In genomic region chr4:176259330-176260090, GRCh38 we compare ENCODE assay signal across 15 cellular contexts. TPM values are rescaled to one million over a fixed set of nuclear protein-coding genes. Genes with fewer than 3 reads are reported as not detected.
DNase-seq lines count a peak whose midpoint lies in the region; ATAC-seq, FAIRE-seq and TF ChIP-seq lines count a peak whose summit lies in the region.
"Had no signal": no experiment of that assay in that cellular context is flagged by ENCODE, and none has a peak within 500 bp of the region (broad histone marks: within the 10 kb centered on the region; RNA-seq: fewer than 3 reads in every experiment).

No MANE protein-coding gene starts in this region.

- no peak for TF ChIP-seq POLR2A in right lobe of liver (IDR thresholded peaks at IDR 0.05)

- 71% methylated on average over 5 of the region's 5 CpGs for whole genome bisulfite sequencing in right lobe of liver (ENCODE audit: insufficient coverage, low coverage, low lambda C conversion rate, missing lambda C conversion rate)

- ATAC-seq in right lobe of liver (no peak), GM21515 (IDR thresholded peaks at IDR 0.05; ENCODE audit: unreplicated experiment) (no peak)
- ATAC-seq: activated CD8-positive, alpha-beta T cell treated with anti-CD3 and anti-CD28 coated beads for 36 hours had no signal

- H3K4me3 ChIP-seq in bronchial epithelial cell (ENCODE audit: low read depth, low read length), result no peak overlapping the region
- no peak overlapping the region for H3K4me3 ChIP-seq in right lobe of liver
- H3K4me3 ChIP-seq: esophagus squamous epithelium had no signal

- no peak overlapping the region for H3K27ac ChIP-seq in right lobe of liver

- intact Hi-C loops in right lobe of liver (cut with DNase I), result no loop called here

- no peaks in the 10 kb centered on the region for H3K27me3 ChIP-seq in bronchial epithelial cell (ENCODE audit: control insufficient read depth, insufficient read depth, low read length)
- no peaks in the 10 kb centered on the region for H3K27me3 ChIP-seq in right lobe of liver
- H3K27me3 ChIP-seq: esophagus squamous epithelium had no signal

- H3K4me1 ChIP-seq in right lobe of liver, result no peaks in the 10 kb centered on the region
- H3K4me1 ChIP-seq: esophagus squamous epithelium had no signal

- TF ChIP-seq CTCF in bronchial epithelial cell (IDR thresholded peaks at IDR 0.05; ENCODE audit: insufficient read depth, low read length, severe bottlenecking) (no peak), right lobe of liver (IDR thresholded peaks at IDR 0.05) (no peak)

- FAIRE-seq in bronchial epithelial cell (lab: Jason Lieb, UNC), result no peak

- H3K36me3 ChIP-seq in bronchial epithelial cell (ENCODE audit: control insufficient read depth, insufficient read depth, low read length) (no peaks in the 10 kb centered on the region), right lobe of liver (no peaks in the 10 kb centered on the region)
- H3K36me3 ChIP-seq: esophagus squamous epithelium had no signal

- H3K9me3 ChIP-seq in right lobe of liver, result no peaks in the 10 kb centered on the region
- H3K9me3 ChIP-seq: esophagus squamous epithelium had no signal

- DNase-seq in AG08396 (ENCODE audit: low spot score), result peak; percentile 26
- peak; percentile 50 for DNase-seq in HT1080 (ENCODE audit: low read depth)
- DNase-seq in bronchial epithelial cell (ENCODE audit: low read depth), result peak; percentile 52
- peak; percentile 64 for DNase-seq in myocyte (ENCODE audit: low read depth)
- no peak for DNase-seq in NCI-H2227 treated with DMSO at 0.1 percent for 48 hours (lab: John Stamatoyannopoulos, UW)
- DNase-seq in activated gamma-delta T cell (lab: John Stamatoyannopoulos, UW), result no peak
- no peak for DNase-seq in right lobe of liver
- DNase-seq: activated CD8-positive, alpha-beta T cell treated with anti-CD3 and anti-CD28 coated beads for 36 hours; activated gamma-delta T cell treated with Interleukin-2 at 50 U/mL for 16 hours; esophagus squamous epithelium; kidney glomerular epithelial cell; NCI-H524; RPMI8226 had no signal

RNA-seq across cellular contexts. Expression of gene ASB5, which starts 9.5 kb away (rescaled TPM):
- total RNA-seq in HT1080 (2014; rRNA removed; shearing (Covaris generic)), result not detected in 2 replicates
- polyA plus RNA-seq in HT1080 (2015; cell fraction: cytosol; rRNA removed), result not detected in 2 replicates
- 0.05 TPM in 1 of 2 replicates, not detected in the other for polyA plus RNA-seq in HT1080 (2015; cell fraction: nucleus; rRNA removed)
- total RNA-seq in bronchial epithelial cell, result not detected in 2 replicates
- 1,422 and 1,483 TPM in 2 replicates for total RNA-seq in myocyte
- polyA plus RNA-seq in myocyte (2012), result 340 TPM
- under 1 TPM in 2 of 6 experiments, not detected in 4; 0.19 to 0.23 TPM for total RNA-seq in right lobe of liver
- total RNA-seq: activated CD8-positive, alpha-beta T cell treated with anti-CD3 and anti-CD28 coated beads for 36 hours had no signal
- polyA plus RNA-seq: CD14-positive monocyte had no signal

Comparison
In these comparisons a context has a peak if more than half of its experiments do, and no peak if none do; other contexts are left out.
1. DNase-seq: peak in AG08396 (single experiment), HT1080 (single experiment), bronchial epithelial cell (single experiment) and myocyte (single experiment); none in NCI-H2227 treated with DMSO at 0.1 percent for 48 hours (single experiment), activated gamma-delta T cell (single experiment) and right lobe of liver (0 of 3).
2. RNA of gene ASB5, which starts 9.5 kb away (total RNA-seq): 1,422 to 1,483 TPM in myocyte; not detected in HT1080, not detected in bronchial epithelial cell and 0.19 to 0.23 TPM in right lobe of liver; every median in the first group is over 1,000 times any median in the second.